ENCODE assay signal across 1 cellular context in the genomic region with DNA sequence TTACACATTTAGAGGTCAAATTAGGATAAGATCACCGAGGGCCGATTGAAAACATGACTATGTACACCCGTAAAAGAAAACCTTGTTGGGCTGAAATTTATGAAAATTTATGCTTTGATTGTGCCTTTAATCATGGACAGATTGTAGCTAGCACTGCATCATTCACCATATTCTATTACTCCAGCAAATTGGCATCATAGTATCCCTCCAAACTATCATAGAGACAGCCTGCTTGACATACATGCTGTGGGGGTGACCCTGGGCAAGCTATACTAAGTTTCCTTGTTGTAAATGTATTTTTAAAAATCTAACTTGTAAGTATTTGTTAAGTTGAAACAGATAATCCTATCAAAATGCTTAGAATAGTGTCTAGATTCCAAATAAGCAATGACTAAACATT.
TF ChIP-seq lines count a peak whose summit lies in the region.

No MANE protein-coding gene starts in this region.

TF ChIP-seq in IMR-90, 13 proteins besides CTCF, POLR2A, EP300 and RAD21 (continued from another document):
- TF ChIP-seq MXI1 (IDR thresholded peaks at IDR 0.05; ENCODE audit: borderline replicate concordance, low read depth, low read length) (no peak), CHD1 (IDR thresholded peaks at IDR 0.05; ENCODE audit: low read depth, low read length) (no peak), RCOR1 (IDR thresholded peaks at IDR 0.05; ENCODE audit: insufficient replicate concordance, low read length) (no peak)
